ENCODE assay signal across 11 cellular contexts in genomic region chr4:25903905-25904747, GRCh38. TPM values are rescaled to one million over a fixed set of nuclear protein-coding genes. Genes with fewer than 3 reads are reported as not detected.
DNase-seq lines count a peak whose midpoint lies in the region; ATAC-seq and TF ChIP-seq lines count a peak whose summit lies in the region.
"Had no signal": no experiment of that assay in that cellular context is flagged by ENCODE, and none has a peak within 500 bp of the region (broad histone marks: within the 10 kb centered on the region; RNA-seq: fewer than 3 reads in every experiment).

No MANE protein-coding gene starts in this region.

- intact Hi-C loops in activated CD8-positive, alpha-beta T cell treated with anti-CD3 and anti-CD28 coated beads for 36 hours (cut with micrococcal nuclease) = no loop called here

- DNase-seq in G401 (ENCODE audit: low spot score) = peak; percentile 28
- DNase-seq in left lobe of liver (ENCODE audit: low spot score) = no peak
- DNase-seq in activated CD8-positive, alpha-beta T cell treated with anti-CD3 and anti-CD28 coated beads for 36 hours = no peak
- DNase-seq in Ammon's horn (ENCODE audit: low spot score) = no peak
- no peak for DNase-seq in NCI-H1694 (lab: John Stamatoyannopoulos, UW)
- no peak for DNase-seq in kidney tubule cell (ENCODE audit: low spot score)
- DNase-seq: activated CD4-positive, alpha-beta T cell treated with anti-CD3 and anti-CD28 coated beads, Interleukin-2, amount 50 U/mL, for 1 hour; activated gamma-delta T cell treated with Interleukin-2 at 50 U/mL for 16 hours; T-helper 1 cell had no signal

- no peaks in the 10 kb centered on the region for H3K27me3 Mint-ChIP-seq in activated CD8-positive, alpha-beta T cell treated with anti-CD3 and anti-CD28 coated beads for 36 hours

- no peaks in the 10 kb centered on the region for H3K9me3 Mint-ChIP-seq in activated CD8-positive, alpha-beta T cell treated with anti-CD3 and anti-CD28 coated beads for 36 hours

- POLR2A ChIA-PET in activated CD8-positive, alpha-beta T cell treated with anti-CD3 and anti-CD28 coated beads for 36 hours (lab: Charles Lee) = no interaction called here

- no peaks in the 10 kb centered on the region for H3K36me3 Mint-ChIP-seq in activated CD8-positive, alpha-beta T cell treated with anti-CD3 and anti-CD28 coated beads for 36 hours (ENCODE audit: low read depth)

- CTCF ChIA-PET in activated CD8-positive, alpha-beta T cell treated with anti-CD3 and anti-CD28 coated beads for 36 hours (lab: Charles Lee) = interaction anchor here (0.8 kb wide), 1 partner anchor 200 kb away, joined by 3 read pairs; no protein-coding TSS in a partner anchor

- no peak overlapping the region for H3K4me3 Mint-ChIP-seq in activated CD8-positive, alpha-beta T cell treated with anti-CD3 and anti-CD28 coated beads for 36 hours

- H3K27ac Mint-ChIP-seq in activated CD8-positive, alpha-beta T cell treated with anti-CD3 and anti-CD28 coated beads for 36 hours = no peak overlapping the region

- ATAC-seq in GM19395 (IDR thresholded peaks at IDR 0.05; ENCODE audit: unreplicated experiment) (peak; percentile 69), HG03571 (IDR thresholded peaks at IDR 0.05; ENCODE audit: unreplicated experiment) (peak; percentile 57), left lobe of liver (peak; percentile 37)
- no peak for ATAC-seq in activated CD8-positive, alpha-beta T cell treated with anti-CD3 and anti-CD28 coated beads for 36 hours

- no peaks in the 10 kb centered on the region for H3K4me1 Mint-ChIP-seq in activated CD8-positive, alpha-beta T cell treated with anti-CD3 and anti-CD28 coated beads for 36 hours (ENCODE audit: low read depth)

- in situ Hi-C loops in G401 (cut with HindIII; ENCODE audit: low sequenced_read_pairs) = no loop called here

- no peak for TF ChIP-seq CTCF in activated CD8-positive, alpha-beta T cell treated with anti-CD3 and anti-CD28 coated beads for 36 hours (IDR thresholded peaks at IDR 0.05)

RNA-seq across cellular contexts. Expression of gene SMIM20, which starts 9.9 kb away (rescaled TPM):
- total RNA-seq in G401 (2014; rRNA removed; shearing (Covaris generic)) = 99.6 and 111 TPM in 2 replicates
- total RNA-seq in left lobe of liver = 20.4 TPM
- 10 to 100 TPM; 21.3 to 26.9 TPM for total RNA-seq in activated CD8-positive, alpha-beta T cell treated with anti-CD3 and anti-CD28 coated beads for 36 hours

RNA-seq across cellular contexts. Expression of gene SEL1L3, which starts 41.3 kb away (rescaled TPM):
- total RNA-seq in G401 (2014; rRNA removed; shearing (Covaris generic)) = 133 and 134 TPM in 2 replicates
- 5.0 TPM for total RNA-seq in left lobe of liver
- 10 to 100 TPM; 34.8 to 36.9 TPM for total RNA-seq in activated CD8-positive, alpha-beta T cell treated with anti-CD3 and anti-CD28 coated beads for 36 hours
